15 cellular contexts compared by ENCODE assay signal in the genomic region with DNA sequence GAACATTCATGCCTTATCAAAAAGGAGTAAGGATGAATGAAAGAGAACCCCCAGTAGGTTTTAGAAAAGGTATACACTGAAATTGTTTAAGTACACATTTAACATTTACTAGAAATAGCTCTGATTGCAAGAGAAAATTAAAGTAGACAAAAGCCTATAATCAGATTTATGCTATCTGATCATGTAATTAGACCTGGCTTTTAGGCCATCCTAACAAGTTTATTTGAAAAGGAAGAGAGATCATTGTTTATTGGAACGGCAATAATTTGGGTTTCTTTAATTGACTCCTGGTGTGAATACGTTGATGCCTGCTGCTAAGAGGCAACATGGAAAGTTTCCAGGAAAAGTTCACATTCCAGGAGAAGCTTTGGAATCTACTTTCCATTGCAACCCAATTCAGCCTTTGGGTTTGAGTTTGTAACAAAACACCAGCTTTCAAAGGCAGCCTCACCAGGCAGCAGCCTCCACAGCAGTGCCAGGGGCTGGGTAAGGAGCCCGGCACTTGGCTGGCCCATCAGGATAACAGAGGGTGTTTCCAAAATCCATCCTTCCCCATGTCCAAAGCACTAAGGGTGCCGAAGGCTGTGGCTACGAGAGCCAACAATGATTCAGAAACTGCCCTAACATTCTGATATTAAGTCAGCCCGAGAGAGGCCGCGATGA. TPM values are rescaled to one million over a fixed set of nuclear protein-coding genes. Genes with fewer than 3 reads are reported as not detected.
DNase-seq lines count a peak whose midpoint lies in the region; ATAC-seq and TF ChIP-seq lines count a peak whose summit lies in the region.
"Had no signal": no experiment of that assay in that cellular context is flagged by ENCODE, and none has a peak within 500 bp of the region (broad histone marks: within the 10 kb centered on the region; RNA-seq: fewer than 3 reads in every experiment).

No MANE protein-coding gene starts in this region.

- no peaks in the 10 kb centered on the region for H3K36me3 ChIP-seq in thoracic aorta

- peak overlapping the region; percentile 57 for H3K27ac ChIP-seq in right cardiac atrium (ENCODE audit: low read length)
- peak overlapping the region; percentile 17 to 21 for H3K27ac ChIP-seq in thoracic aorta
- H3K27ac ChIP-seq: foreskin keratinocyte had no signal

- 47% methylated on average over 8 of the region's 8 CpGs for WGBS in right cardiac atrium

- CTCF ChIA-PET in WTC11 (lab: Charles Lee): interaction anchor here (0.8 to 1.0 kb wide), 2 partner anchors 10 to 98 kb away, joined by 3 to 4 read pairs; no protein-coding TSS in a partner anchor

- POLR2A ChIA-PET in WTC11 (lab: Charles Lee): interaction anchor here (0.8 to 0.9 kb wide), 2 partner anchors 13 to 18 kb away, joined by 3 to 4 read pairs; a partner anchor contains a TSS

- H3K4me1 Mint-ChIP-seq in WTC11: peaks cover 28% of the 10 kb centered on the region

- no peaks in the 10 kb centered on the region for H3K9me3 ChIP-seq in right cardiac atrium (ENCODE audit: control insufficient read depth, low read length)
- no peaks in the 10 kb centered on the region for H3K9me3 ChIP-seq in thoracic aorta

- ATAC-seq in WTC11 (peak; percentile 81), right cardiac atrium (peak; percentile 52 to 61), thoracic aorta (ENCODE audit: insufficient number of reproducible peaks, low FRiP score, low read depth) (peak; percentile 38), HG02884 (IDR thresholded peaks at IDR 0.05; ENCODE audit: unreplicated experiment) (no peak)
- ATAC-seq: activated CD8-positive, alpha-beta T cell treated with anti-CD3 and anti-CD28 coated beads, Interleukin-2, amount 10 ng/mL, durations not matched to agents 7 days and 5 days; foreskin keratinocyte had no signal

- DNase-seq in NCI-H82 (lab: John Stamatoyannopoulos, UW) (peak; percentile 18), NCI-H82 treated with DMSO at 0.1 percent for 48 hours (lab: John Stamatoyannopoulos, UW; ENCODE audit: unreplicated experiment) (no peak), WTC11 (ENCODE audit: low spot score) (peak; percentile 27), right cardiac atrium (peak; percentile 27 to 64 (median 49)), thoracic aorta (ENCODE audit: low spot score) (no peak), HT-29 (ENCODE audit: low spot score) (no peak), NCI-H1105 treated with DMSO at 0.1 percent for 48 hours (lab: John Stamatoyannopoulos, UW) (no peak)
- DNase-seq: 8988T; activated CD8-positive, alpha-beta T cell treated with anti-CD3 and anti-CD28 coated beads, Interleukin-2, amount 10 ng/mL, durations not matched to agents 7 days and 5 days; foreskin keratinocyte; NCI-H1092 treated with DMSO at 0.1 percent for 48 hours had no signal

- TF ChIP-seq CTCF in WTC11 (IDR thresholded peaks at IDR 0.05) (no peak), thoracic aorta (IDR thresholded peaks at IDR 0.05) (no peak)

- H3K4me1 ChIP-seq in right cardiac atrium (ENCODE audit: control insufficient read depth, insufficient read depth, low read length) (no peaks in the 10 kb centered on the region), thoracic aorta (ENCODE audit: control insufficient read depth in 1 of 2, low read depth in 2 of 2) (peaks cover 0 to 10% of the 10 kb centered on the region in 2 donors)
- H3K4me1 ChIP-seq: foreskin keratinocyte had no signal

- no peaks in the 10 kb centered on the region for H3K27me3 ChIP-seq in right cardiac atrium (ENCODE audit: control insufficient read depth, insufficient read depth)
- H3K27me3 ChIP-seq in thoracic aorta (replicated peaks; ENCODE audit: insufficient read depth): no peaks in the 10 kb centered on the region

- H3K9me3 Mint-ChIP-seq in WTC11: no peaks in the 10 kb centered on the region
- H3K9me3 Mint-ChIP-seq: type B pancreatic cell had no signal

- H3K4me3 Mint-ChIP-seq in WTC11: no peak overlapping the region
- H3K4me3 Mint-ChIP-seq: activated CD8-positive, alpha-beta T cell treated with anti-CD3 and anti-CD28 coated beads, Interleukin-2, amount 10 ng/mL, durations not matched to agents 7 days and 5 days; type B pancreatic cell had no signal

- no peaks in the 10 kb centered on the region for H3K36me3 Mint-ChIP-seq in WTC11
- H3K36me3 Mint-ChIP-seq: type B pancreatic cell had no signal

- intact Hi-C loops in right cardiac atrium (cut with DNase I): loop anchor here in 1 of 4 donors (10.0 kb wide), 1 partner anchor 187 kb away; no protein-coding TSS in a partner anchor

- H3K4me3 ChIP-seq in right cardiac atrium (ENCODE audit: low read length) (no peak overlapping the region), thoracic aorta (peak overlapping the region; percentile 45)

- H3K27ac Mint-ChIP-seq in WTC11: no peak overlapping the region
- H3K27ac Mint-ChIP-seq: activated CD8-positive, alpha-beta T cell treated with anti-CD3 and anti-CD28 coated beads, Interleukin-2, amount 10 ng/mL, durations not matched to agents 7 days and 5 days; type B pancreatic cell had no signal

- H3K27me3 Mint-ChIP-seq in WTC11 (ENCODE audit: low read depth): peaks cover 31% of the 10 kb centered on the region

TF ChIP-seq in WTC11, 78 proteins besides CTCF, POLR2A, EP300 and RAD21:
- TF ChIP-seq GTF2I (CRISPR knock-in tag; conservative IDR thresholded peaks at IDR 0.05) (no peak), TEAD4 (CRISPR knock-in tag; IDR thresholded peaks at IDR 0.05) (peak; percentile 33; the same call in 1 of the 2 replicates), ZNF263 (CRISPR knock-in tag; IDR thresholded peaks at IDR 0.05; ENCODE audit: low read depth) (no peak), TEAD1 (CRISPR knock-in tag; IDR thresholded peaks at IDR 0.05) (0 out of 2 replicates have a peak, but pooled peaks have one; percentile 37)
- TF ChIP-seq, protein P1, sequence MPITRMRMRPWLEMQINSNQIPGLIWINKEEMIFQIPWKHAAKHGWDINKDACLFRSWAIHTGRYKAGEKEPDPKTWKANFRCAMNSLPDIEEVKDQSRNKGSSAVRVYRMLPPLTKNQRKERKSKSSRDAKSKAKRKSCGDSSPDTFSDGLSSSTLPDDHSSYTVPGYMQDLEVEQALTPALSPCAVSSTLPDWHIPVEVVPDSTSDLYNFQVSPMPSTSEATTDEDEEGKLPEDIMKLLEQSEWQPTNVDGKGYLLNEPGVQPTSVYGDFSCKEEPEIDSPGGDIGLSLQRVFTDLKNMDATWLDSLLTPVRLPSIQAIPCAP (CRISPR knock-in tag; IDR thresholded peaks at IDR 0.05): no peak
- TF ChIP-seq, protein P2, sequence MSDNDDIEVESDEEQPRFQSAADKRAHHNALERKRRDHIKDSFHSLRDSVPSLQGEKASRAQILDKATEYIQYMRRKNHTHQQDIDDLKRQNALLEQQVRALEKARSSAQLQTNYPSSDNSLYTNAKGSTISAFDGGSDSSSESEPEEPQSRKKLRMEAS (CRISPR knock-in tag; IDR thresholded peaks at IDR 0.05): no peak

RNA-seq across cellular contexts. Expression of a gene that starts 18.0 kb away (rescaled TPM):
- total RNA-seq in WTC11 (2021): 136 to 153 TPM (median 137 TPM) in 3 replicates
- 10 to 100 TPM; 15.2 to 34.3 (median 27.9) TPM for total RNA-seq in right cardiac atrium
- polyA plus RNA-seq in right cardiac atrium: 8.0 TPM
- 10 to 100 TPM; 14.0 to 14.4 TPM for total RNA-seq in thoracic aorta
- 17.4 and 18.2 TPM in 2 replicates for total RNA-seq in HT-29 (2014; rRNA removed; shearing (Covaris generic))

RNA-seq across cellular contexts. Expression of a gene that starts 21.4 kb away (rescaled TPM):
- total RNA-seq in WTC11 (2021) (not detected in 3 replicates), right cardiac atrium (not detected), thoracic aorta (not detected)
- not detected for polyA plus RNA-seq in right cardiac atrium
- 0.05 TPM in 1 of 2 replicates, not detected in the other for total RNA-seq in HT-29 (2014; rRNA removed; shearing (Covaris generic))
- total RNA-seq: activated CD8-positive, alpha-beta T cell treated with anti-CD3 and anti-CD28 coated beads, Interleukin-2, amount 10 ng/mL, durations not matched to agents 7 days and 5 days; foreskin keratinocyte; mononuclear cell; pulmonary artery endothelial cell had no signal
- polyA plus RNA-seq: foreskin keratinocyte had no signal

Comparison
In these comparisons a context has a peak if more than half of its experiments do, and no peak if none do; other contexts are left out.
1. DNase-seq: peak in NCI-H82 (single experiment), WTC11 (single experiment) and right cardiac atrium (3 of 3); none in NCI-H82 treated with DMSO at 0.1 percent for 48 hours (single experiment), thoracic aorta (single experiment), HT-29 (single experiment) and NCI-H1105 treated with DMSO at 0.1 percent for 48 hours (single experiment).